In genomic region chr20:7333846-7334245, GRCh38 we compare ENCODE assay signal across 16 cellular contexts.
"Had no signal": no experiment of that assay in that cellular context is flagged by ENCODE, and none has a peak within 500 bp of the region (broad histone marks: within the 10 kb centered on the region; RNA-seq: fewer than 3 reads in every experiment).

No MANE protein-coding gene starts in this region.

- H3K36me3 ChIP-seq: esophagus squamous epithelium, heart left ventricle, neutrophil, sigmoid colon had no signal

- H3K27ac Mint-ChIP-seq: endodermal cell; naive thymus-derived CD8-positive, alpha-beta T cell had no signal

- H3K27me3 ChIP-seq: esophagus squamous epithelium, heart left ventricle, neutrophil, sigmoid colon had no signal

- H3K4me3 Mint-ChIP-seq: endodermal cell; naive thymus-derived CD8-positive, alpha-beta T cell had no signal

- H3K9me3 ChIP-seq: esophagus squamous epithelium, heart left ventricle, mucosa of descending colon, neutrophil, psoas muscle, sigmoid colon had no signal

- H3K27me3 Mint-ChIP-seq: naive thymus-derived CD8-positive, alpha-beta T cell had no signal

- H3K9me3 Mint-ChIP-seq: endodermal cell had no signal

- H3K4me3 ChIP-seq: esophagus squamous epithelium, heart left ventricle, mucosa of descending colon, psoas muscle, sigmoid colon, skin epidermis had no signal

- H3K4me1 Mint-ChIP-seq: endodermal cell; naive thymus-derived CD8-positive, alpha-beta T cell had no signal

- DNase-seq: endodermal cell; esophagus squamous epithelium; heart left ventricle; hippocampal formation; kidney glomerular epithelial cell; mucosa of descending colon; naive thymus-derived CD8-positive, alpha-beta T cell; psoas muscle; sigmoid colon; stimulated activated CD4-positive, alpha-beta T cell treated with anti-CD3 and anti-CD28 coated beads, Interleukin-2, amount 100 ng/mL, for 24 hours; stimulated activated naive CD4-positive, alpha-beta T cell; trophoblast cell had no signal

- FAIRE-seq: frontal cortex, islet of Langerhans had no signal

- H3K27ac ChIP-seq: esophagus squamous epithelium, heart left ventricle, neutrophil, psoas muscle, sigmoid colon, skin epidermis had no signal

- H3K36me3 Mint-ChIP-seq: naive thymus-derived CD8-positive, alpha-beta T cell had no signal

- H3K4me1 ChIP-seq: esophagus squamous epithelium, heart left ventricle, psoas muscle, sigmoid colon had no signal
